In genomic region chr9:28951945-28952344, GRCh38 we compare ENCODE assay signal across 14 cellular contexts.
DNase-seq lines count a peak whose midpoint lies in the region; ATAC-seq and TF ChIP-seq lines count a peak whose summit lies in the region.
"Had no signal": no experiment of that assay in that cellular context is flagged by ENCODE, and none has a peak within 500 bp of the region (broad histone marks: within the 10 kb centered on the region; RNA-seq: fewer than 3 reads in every experiment).

No MANE protein-coding gene starts in this region.

- H3K4me3 ChIP-seq in SK-N-SH (ENCODE audit: low read depth in 2 of 2, low read length in 1 of 2) (no peak overlapping the region), neuronal stem cell (ENCODE audit: low read length in 2 of 2) (no peak overlapping the region)

- no peak overlapping the region for H3K18ac ChIP-seq in neuronal stem cell (ENCODE audit: low read length)

- no peak overlapping the region for H3K14ac ChIP-seq in neuronal stem cell (ENCODE audit: low read length)

- TF ChIP-seq EP300 in SK-N-SH (IDR thresholded peaks at IDR 0.05; ENCODE audit: borderline replicate concordance in 1 of 2, low read depth in 1 of 2, low read length in 1 of 2), result no peak

- no peak overlapping the region for H4K91ac ChIP-seq in neuronal stem cell (ENCODE audit: low read depth, low read length, poor library complexity)

- 87% methylated on average over 4 of the region's 4 CpGs for WGBS in SK-N-SH (ENCODE audit: low lambda C conversion rate)
- no CpG with 5 or more reads among the region's 4 CpGs for WGBS in neuronal stem cell (ENCODE audit: extremely low coverage in 2 of 2, insufficient read length in 2 of 2, insufficient replicate concordance in 1 of 2), 2 donors

- H3K36me3 ChIP-seq in SK-N-SH (replicated peaks in 1 of 2; ENCODE audit: control insufficient read depth in 1 of 2, insufficient read depth in 2 of 2, low read length in 1 of 2), result peaks cover 0 to 4% of the 10 kb centered on the region in 2 experiments
- no peaks in the 10 kb centered on the region for H3K36me3 ChIP-seq in neuronal stem cell (replicated peaks in 1 of 2; ENCODE audit: control insufficient read depth in 2 of 2, insufficient read depth in 2 of 2, low read length in 2 of 2)

- no peak overlapping the region for H2BK120ac ChIP-seq in neuronal stem cell (ENCODE audit: low read depth, low read length)

- no peaks in the 10 kb centered on the region for H4K20me1 ChIP-seq in SK-N-SH (ENCODE audit: insufficient read depth)

- H3K79me1 ChIP-seq in neuronal stem cell (ENCODE audit: low read depth, low read length), result no peaks in the 10 kb centered on the region

- H3F3A ChIP-seq in SK-N-SH (replicated peaks; ENCODE audit: insufficient read depth), result no peaks in the 10 kb centered on the region

- no peaks in the 10 kb centered on the region for H3K9me2 ChIP-seq in SK-N-SH

- no peak overlapping the region for H2BK15ac ChIP-seq in neuronal stem cell (ENCODE audit: low read length)

- H3K27ac ChIP-seq in SK-N-SH (ENCODE audit: low read depth in 2 of 2, low read length in 1 of 2), result no peak overlapping the region
- no peak overlapping the region for H3K27ac ChIP-seq in neuronal stem cell (replicated peaks; ENCODE audit: low read length)

- H2AFZ ChIP-seq in SK-N-SH (ENCODE audit: low read depth) (no peak overlapping the region), neuronal stem cell (ENCODE audit: low read length) (peak overlapping the region; percentile 39)

- peaks cover 14% of the 10 kb centered on the region; the same call in 1 of the 2 replicates for H3K79me2 ChIP-seq in SK-N-SH (ENCODE audit: insufficient read depth)

- no peak overlapping the region for H2AK5ac ChIP-seq in neuronal stem cell (ENCODE audit: low read depth, low read length)

- H2BK12ac ChIP-seq in neuronal stem cell (ENCODE audit: low read length), result no peak overlapping the region

- no peak overlapping the region for H2BK5ac ChIP-seq in neuronal stem cell (ENCODE audit: low read length)

- no peaks in the 10 kb centered on the region for H3K9me3 ChIP-seq in SK-N-SH
- no peaks in the 10 kb centered on the region for H3K9me3 ChIP-seq in neuronal stem cell (replicated peaks in 1 of 2; ENCODE audit: control insufficient read depth in 2 of 2, insufficient read depth in 1 of 2, low read depth in 1 of 2, low read length in 2 of 2)

- H3K4ac ChIP-seq in neuronal stem cell (ENCODE audit: low read length), result no peak overlapping the region

- POLR2A ChIA-PET in SK-N-SH (lab: Yijun Ruan, JAX), result no interaction called here

- H3K4me1 ChIP-seq in SK-N-SH (ENCODE audit: control insufficient read depth in 1 of 2, insufficient read depth in 2 of 2, low read depth in 1 of 2, low read length in 1 of 2), result no peaks in the 10 kb centered on the region
- no peaks in the 10 kb centered on the region for H3K4me1 ChIP-seq in neuronal stem cell (ENCODE audit: control insufficient read depth in 2 of 2, insufficient read depth in 1 of 2, low read depth in 1 of 2, low read length in 2 of 2)

- H3K9ac ChIP-seq in SK-N-SH, result no peak overlapping the region
- no peak overlapping the region for H3K9ac ChIP-seq in neuronal stem cell (ENCODE audit: low read depth, low read length, poor library complexity)

- H3K23ac ChIP-seq in neuronal stem cell (ENCODE audit: low read depth, low read length, poor library complexity), result no peak overlapping the region

- DNase-seq in SK-N-SH (no peak), M059J (ENCODE audit: low read depth) (peak; percentile 15), astrocyte of the hippocampus (ENCODE audit: low read depth, low spot score) (peak; percentile 1), neuronal stem cell (ENCODE audit: low spot score) (no peak), hypothalamus (lab: John Stamatoyannopoulos, UW) (no peak), NCI-H1694 (lab: John Stamatoyannopoulos, UW) (no peak), 8988T (no peak)
- DNase-seq: foreskin melanocyte; naive B cell; NCI-H446; stimulated activated CD4-positive, alpha-beta T cell treated with anti-CD3 and anti-CD28 coated beads, Interleukin-2, amount 100 ng/mL, for 48 hours had no signal

- no peak overlapping the region for H4K8ac ChIP-seq in neuronal stem cell (ENCODE audit: low read depth, low read length)

- no peaks in the 10 kb centered on the region for H3K27me3 ChIP-seq in SK-N-SH (ENCODE audit: insufficient read depth)
- H3K27me3 ChIP-seq in neuronal stem cell (ENCODE audit: control insufficient read depth in 3 of 3, insufficient read depth in 3 of 3, low read depth in 1 of 3, low read length in 3 of 3), result no peaks in the 10 kb centered on the region

- TF ChIP-seq CTCF in SK-N-SH (IDR thresholded peaks at IDR 0.05), result peak; percentile 31

- no peak for ATAC-seq in SK-N-SH treated with all-trans-retinoic acid at 6 μM for 48 hours
- ATAC-seq: activated CD4-positive, CD25-positive, alpha-beta regulatory T cell treated with anti-CD3 and anti-CD28 coated beads, Interleukin-2, amount 50 U/mL, for 24 hours; stimulated activated memory B cell treated with anti-CD40 and anti-IgM and Interleukin-4, amounts not matched to agents 10 μg/mL and 1 μg/mL and 100 μg/mL, for 72 hours had no signal

- TF ChIP-seq RAD21 in SK-N-SH (IDR thresholded peaks at IDR 0.05; ENCODE audit: low read length), result 0 out of 2 replicates have a peak, but pooled peaks have one; percentile 6

- CTCF ChIA-PET in SK-N-SH (lab: Yijun Ruan, JAX), result no interaction called here

- no peak overlapping the region for H3K4me2 ChIP-seq in SK-N-SH
- H3K4me2 ChIP-seq in neuronal stem cell (ENCODE audit: insufficient read depth, low read length, poor library complexity, severe bottlenecking), result no peak overlapping the region

TF ChIP-seq in SK-N-SH, 30 proteins besides CTCF, POLR2A, EP300 and RAD21:
- TF ChIP-seq, protein P1, sequence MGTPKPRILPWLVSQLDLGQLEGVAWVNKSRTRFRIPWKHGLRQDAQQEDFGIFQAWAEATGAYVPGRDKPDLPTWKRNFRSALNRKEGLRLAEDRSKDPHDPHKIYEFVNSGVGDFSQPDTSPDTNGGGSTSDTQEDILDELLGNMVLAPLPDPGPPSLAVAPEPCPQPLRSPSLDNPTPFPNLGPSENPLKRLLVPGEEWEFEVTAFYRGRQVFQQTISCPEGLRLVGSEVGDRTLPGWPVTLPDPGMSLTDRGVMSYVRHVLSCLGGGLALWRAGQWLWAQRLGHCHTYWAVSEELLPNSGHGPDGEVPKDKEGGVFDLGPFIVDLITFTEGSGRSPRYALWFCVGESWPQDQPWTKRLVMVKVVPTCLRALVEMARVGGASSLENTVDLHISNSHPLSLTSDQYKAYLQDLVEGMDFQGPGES (IDR thresholded peaks at IDR 0.05; ENCODE audit: low read depth, low read length), result no peak
- TF ChIP-seq FOXM1 (IDR thresholded peaks at IDR 0.05; ENCODE audit: low read depth) (no peak), YY1 (IDR thresholded peaks at IDR 0.05; ENCODE audit: low read depth) (no peak), FOXJ3 (CRISPR knock-in tag; IDR thresholded peaks at IDR 0.05) (no peak)

TF ChIP-seq in SK-N-SH treated with all-trans-retinoic acid at 6 μM for 48 hours, 23 proteins besides CTCF, POLR2A, EP300 and RAD21 (continues in another document):
- no peak for TF ChIP-seq CSRNP3 (CRISPR knock-in tag; IDR thresholded peaks at IDR 0.05)
- no peak for TF ChIP-seq ZFP3 (CRISPR knock-in tag; IDR thresholded peaks at IDR 0.05)
- no peak for TF ChIP-seq GLIS3 (CRISPR knock-in tag; IDR thresholded peaks at IDR 0.05)
- no peak for TF ChIP-seq OSR1 (CRISPR knock-in tag; IDR thresholded peaks at IDR 0.05)
- no peak for TF ChIP-seq TCF4 (CRISPR knock-in tag; IDR thresholded peaks at IDR 0.05; ENCODE audit: borderline replicate concordance)
- TF ChIP-seq BACH2 (CRISPR knock-in tag; IDR thresholded peaks at IDR 0.05; ENCODE audit: borderline replicate concordance), result no peak
- TF ChIP-seq ZNF8 (CRISPR knock-in tag; IDR thresholded peaks at IDR 0.05), result no peak
- TF ChIP-seq CREB5 (CRISPR knock-in tag; IDR thresholded peaks at IDR 0.05; ENCODE audit: low read depth), result no peak

Comparison
In these comparisons a context has a peak if more than half of its experiments do, and no peak if none do; other contexts are left out.
1. DNase-seq: peak in M059J (single experiment) and astrocyte of the hippocampus (single experiment); none in SK-N-SH (single experiment), neuronal stem cell (single experiment), hypothalamus (0 of 51), NCI-H1694 (single experiment) and 8988T (single experiment).